ENCODE assay signal across 14 cellular contexts in genomic region chr2:25275575-25275965, GRCh38.
DNase-seq lines count a peak whose midpoint lies in the region; ATAC-seq and TF ChIP-seq lines count a peak whose summit lies in the region.
"Had no signal": no experiment of that assay in that cellular context is flagged by ENCODE, and none has a peak within 500 bp of the region (broad histone marks: within the 10 kb centered on the region; RNA-seq: fewer than 3 reads in every experiment).

No MANE protein-coding gene starts in this region.

- H3K4me2 ChIP-seq in BLaER1 treated with 17β-estradiol and CSF1 and Interleukin-3, amounts not matched to agents 10 nM and 100 nM = peak overlapping the region; percentile 91 to 98 (median 95)
- no peak overlapping the region for H3K4me2 ChIP-seq in osteoblast (ENCODE audit: insufficient read depth, low read length)
- H3K4me2 ChIP-seq: smooth muscle cell had no signal

- peak overlapping the region; percentile 52 to 97 (median 92); a peak in 20 of 22 replicates for H3K27ac ChIP-seq in BLaER1 treated with 17β-estradiol and CSF1 and Interleukin-3, amounts not matched to agents 10 nM and 100 nM
- H3K27ac ChIP-seq in caudate nucleus (ENCODE audit: low read depth, low read length) (peak overlapping the region; percentile 94), osteoblast (ENCODE audit: low read depth, low read length) (no peak overlapping the region)

- no peak overlapping the region for H2AFZ ChIP-seq in osteoblast (ENCODE audit: low read length)

- no peaks in the 10 kb centered on the region for H4K20me1 ChIP-seq in BLaER1 treated with 17β-estradiol and CSF1 and Interleukin-3, amounts not matched to agents 10 nM and 100 nM
- H4K20me1 ChIP-seq in osteoblast (ENCODE audit: insufficient read depth, low read length) = no peaks in the 10 kb centered on the region

- no peaks in the 10 kb centered on the region for H3K79me2 ChIP-seq in osteoblast (ENCODE audit: insufficient read depth, low read length)

- no peaks in the 10 kb centered on the region for H3K9me3 ChIP-seq in BLaER1 treated with 17β-estradiol and CSF1 and Interleukin-3, amounts not matched to agents 10 nM and 100 nM (replicated peaks in 1 of 11)
- no peaks in the 10 kb centered on the region for H3K9me3 ChIP-seq in osteoblast (ENCODE audit: low read depth, low read length)
- H3K9me3 ChIP-seq: colonic mucosa had no signal

- TF ChIP-seq POLR2A in GM19193 (IDR thresholded peaks at IDR 0.05; ENCODE audit: extremely low read depth, insufficient read depth, insufficient read length) = peak; percentile 14

- H3K9ac ChIP-seq in BLaER1 treated with 17β-estradiol and CSF1 and Interleukin-3, amounts not matched to agents 10 nM and 100 nM = peak overlapping the region; percentile 34 to 90 (median 84); a peak in 21 of 22 replicates

- H3K4me3 ChIP-seq in BLaER1 treated with 17β-estradiol and CSF1 and Interleukin-3, amounts not matched to agents 10 nM and 100 nM = no peak overlapping the region
- H3K4me3 ChIP-seq in osteoblast (ENCODE audit: insufficient read depth, low read length) = no peak overlapping the region
- H3K4me3 ChIP-seq: colonic mucosa, smooth muscle cell had no signal

- H3K4me1 ChIP-seq in BLaER1 treated with 17β-estradiol and CSF1 and Interleukin-3, amounts not matched to agents 10 nM and 100 nM = peaks cover 78 to 84% (median 80%) of the 10 kb centered on the region in 10 experiments
- peaks cover 9% of the 10 kb centered on the region for H3K4me1 ChIP-seq in osteoblast (ENCODE audit: insufficient read depth, low read length)
- H3K4me1 ChIP-seq: colonic mucosa had no signal

- no peaks in the 10 kb centered on the region for H3K27me3 ChIP-seq in BLaER1 treated with 17β-estradiol and CSF1 and Interleukin-3, amounts not matched to agents 10 nM and 100 nM
- no peaks in the 10 kb centered on the region for H3K27me3 ChIP-seq in osteoblast (ENCODE audit: insufficient read depth, low read length)
- H3K27me3 ChIP-seq: colonic mucosa had no signal

- H3K36me3 ChIP-seq in BLaER1 treated with 17β-estradiol and CSF1 and Interleukin-3, amounts not matched to agents 10 nM and 100 nM = peaks cover 0 to 27% (median 13%) of the 10 kb centered on the region in 11 experiments; a peak in 21 of 22 replicates
- H3K36me3 ChIP-seq in osteoblast (ENCODE audit: insufficient read depth, low read length) = peaks cover 5% of the 10 kb centered on the region
- H3K36me3 ChIP-seq: colonic mucosa had no signal

- no peak for DNase-seq in caudate nucleus (lab: John Stamatoyannopoulos, UW)
- peak; percentile 64 for DNase-seq in osteoblast (ENCODE audit: insufficient read length, low spot score, missing footprints)
- DNase-seq in activated CD4-positive, CD25-positive, alpha-beta regulatory T cell (lab: John Stamatoyannopoulos, UW) = no peak
- no peak for DNase-seq in activated gamma-delta T cell treated with Interleukin-2 at 50 U/mL for 16 hours
- DNase-seq: head of caudate nucleus, midbrain, NCI-H1092 treated with DMSO at 0.1 percent for 48 hours had no signal

- TF ChIP-seq CTCF in osteoblast (IDR thresholded peaks at IDR 0.05; ENCODE audit: extremely low read depth, low read depth, low read length) = no peak

- ATAC-seq in HG03045 (IDR thresholded peaks at IDR 0.05; ENCODE audit: unreplicated experiment) = no peak
- ATAC-seq in GM18873 (IDR thresholded peaks at IDR 0.05; ENCODE audit: low FRiP score, unreplicated experiment) = no peak
- ATAC-seq: SK-N-SH treated with all-trans-retinoic acid at 6 μM for 48 hours had no signal
